8 cellular contexts compared by ENCODE assay signal in the genomic region with DNA sequence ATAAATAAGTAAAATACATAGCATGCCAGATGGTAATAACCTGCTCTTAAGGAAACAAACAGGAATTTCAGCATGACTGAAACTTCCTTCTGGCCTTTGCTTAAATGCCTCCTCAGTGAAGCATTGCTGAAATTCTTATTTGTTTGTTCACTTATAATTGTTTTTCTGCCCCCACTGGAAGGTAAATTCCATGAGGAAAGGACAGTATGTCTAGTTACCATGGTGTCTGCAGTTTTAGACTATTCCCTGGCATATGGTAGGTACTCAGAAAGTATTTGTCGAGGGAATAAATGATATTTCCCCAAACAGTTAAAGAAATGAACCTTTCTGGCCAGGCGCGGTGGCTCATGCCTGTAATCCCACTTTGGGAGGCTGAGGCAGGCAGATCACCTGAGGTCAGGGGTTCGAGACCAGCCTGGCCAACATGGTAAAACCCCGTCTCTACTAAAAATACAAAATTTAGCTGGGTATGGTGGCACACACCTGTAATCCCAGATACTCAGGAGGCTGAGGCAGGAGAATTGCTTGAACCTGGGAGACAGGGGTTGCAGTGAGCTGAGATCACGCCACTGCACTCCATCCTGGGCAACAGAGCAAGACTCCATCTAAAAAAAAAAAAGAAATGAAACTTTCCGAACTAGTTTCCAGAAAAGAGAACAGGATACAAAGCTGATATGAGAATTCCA. TPM values are rescaled to one million over a fixed set of nuclear protein-coding genes. Genes with fewer than 3 reads are reported as not detected.
"Had no signal": no experiment of that assay in that cellular context is flagged by ENCODE, and none has a peak within 500 bp of the region (broad histone marks: within the 10 kb centered on the region; RNA-seq: fewer than 3 reads in every experiment).

No MANE protein-coding gene starts in this region.

RNA-seq across cellular contexts. Expression of a gene that starts 11.5 kb away (rescaled TPM):
- total RNA-seq: activated CD4-positive, alpha-beta memory T cell treated with anti-CD3 and anti-CD28 coated beads for 36 hours; activated CD4-positive, alpha-beta T cell treated with anti-CD3 and anti-CD28 coated beads, Interleukin-2, amount 10 ng/mL, durations not matched to agents 7 days and 5 days; activated naive CD4-positive, alpha-beta T cell treated with anti-CD3 and anti-CD28 coated beads, Interleukin-2, amount 50 U/mL, for 72 hours had no signal
- polyA plus RNA-seq: IgD-negative memory B cell had no signal

RNA-seq across cellular contexts. Expression of a gene that starts 20.6 kb away (rescaled TPM):
- total RNA-seq: activated CD4-positive, alpha-beta memory T cell treated with anti-CD3 and anti-CD28 coated beads for 36 hours; activated CD4-positive, alpha-beta T cell treated with anti-CD3 and anti-CD28 coated beads, Interleukin-2, amount 10 ng/mL, durations not matched to agents 7 days and 5 days; activated naive CD4-positive, alpha-beta T cell treated with anti-CD3 and anti-CD28 coated beads, Interleukin-2, amount 50 U/mL, for 72 hours; astrocyte; NCI-H460; RPMI7951; T-cell had no signal
- polyA plus RNA-seq: IgD-negative memory B cell had no signal

RNA-seq across cellular contexts. Expression of a gene that starts 32.8 kb away (rescaled TPM):
- total RNA-seq: astrocyte, RPMI7951 had no signal
